ENCODE assay signal across 8 cellular contexts in the genomic region with DNA sequence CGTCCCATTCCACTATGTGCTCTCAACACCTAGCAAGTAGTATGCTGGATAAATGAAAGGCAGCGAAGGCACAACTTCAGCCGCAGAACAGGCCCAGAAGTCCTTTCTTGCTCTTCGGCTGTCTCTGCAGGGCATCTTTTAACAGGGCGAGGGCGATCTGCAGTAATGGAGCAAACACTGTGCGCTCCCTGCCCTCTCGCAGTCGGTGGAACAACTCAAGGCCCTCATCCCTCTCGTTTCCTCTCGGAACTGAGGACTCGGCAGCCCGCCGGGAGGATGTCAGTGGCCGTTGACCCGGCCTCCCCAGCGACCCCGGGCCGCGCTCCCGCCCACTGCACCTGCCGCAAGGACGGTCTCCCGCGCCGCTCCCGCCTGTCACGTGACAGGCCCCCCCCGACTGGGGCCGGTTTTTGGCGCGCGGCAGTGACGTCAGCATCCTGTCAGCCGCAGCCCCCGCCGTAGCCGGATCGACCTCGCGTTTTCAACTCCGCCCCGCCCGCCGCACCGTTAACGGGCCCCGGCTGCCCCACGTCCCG. TPM values are rescaled to one million over a fixed set of nuclear protein-coding genes. Genes with fewer than 3 reads are reported as not detected.
A peak's percentile ranks its signal among the peaks of the same experiment; 100 is the strongest.
DNase-seq lines count a peak whose midpoint lies in the region; ATAC-seq, FAIRE-seq and TF ChIP-seq lines count a peak whose summit lies in the region.

No MANE protein-coding gene starts in this region.

- POLR2A ChIA-PET in naive thymus-derived CD8-positive, alpha-beta T cell (lab: Charles Lee): interaction anchor here (0.6 to 2.7 kb wide), 13 partner anchors 15 to 150 kb away, joined by 3 to 55 read pairs (median 4); a partner anchor contains a TSS

- no peaks in the 10 kb centered on the region for H3K36me3 ChIP-seq in fibroblast of lung (ENCODE audit: control insufficient read depth, insufficient read depth, low read length)

- TF ChIP-seq EP300 in Ishikawa (IDR thresholded peaks at IDR 0.05; ENCODE audit: borderline replicate concordance): 0 out of 2 replicates have a peak, but pooled peaks have one; percentile 23

- peak overlapping the region; percentile 85 to 98 (median 96) for H3K27ac Mint-ChIP-seq in naive thymus-derived CD8-positive, alpha-beta T cell
- H3K27ac Mint-ChIP-seq in stimulated activated memory B cell treated with anti-CD40 and anti-IgM and Interleukin-4, amounts not matched to agents 10 μg/mL and 1 μg/mL and 100 μg/mL, for 72 hours: peak overlapping the region; percentile 87

- peak overlapping the region; percentile 83 for H3K9ac ChIP-seq in fibroblast of lung (ENCODE audit: insufficient read depth, low read length)

- peak; percentile 3 to 15 for TF ChIP-seq CTCF in fibroblast of lung (conservative IDR thresholded peaks at IDR 0.05 in 1 of 2, IDR thresholded peaks at IDR 0.05 in 1 of 2; ENCODE audit: low read depth in 1 of 2, low read length in 2 of 2)

- no peaks in the 10 kb centered on the region for H3K36me3 Mint-ChIP-seq in naive thymus-derived CD8-positive, alpha-beta T cell
- H3K36me3 Mint-ChIP-seq in stimulated activated memory B cell treated with anti-CD40 and anti-IgM and Interleukin-4, amounts not matched to agents 10 μg/mL and 1 μg/mL and 100 μg/mL, for 72 hours: no peaks in the 10 kb centered on the region

- no peaks in the 10 kb centered on the region for H4K20me1 ChIP-seq in fibroblast of lung (ENCODE audit: control insufficient read depth, extremely low read depth, insufficient read depth, low read length)

- peaks cover 0 to 2% (median 0%) of the 10 kb centered on the region in 5 donors for H3K27me3 Mint-ChIP-seq in naive thymus-derived CD8-positive, alpha-beta T cell
- H3K27me3 Mint-ChIP-seq in stimulated activated memory B cell treated with anti-CD40 and anti-IgM and Interleukin-4, amounts not matched to agents 10 μg/mL and 1 μg/mL and 100 μg/mL, for 72 hours: no peaks in the 10 kb centered on the region

- H3K27me3 ChIP-seq in fibroblast of lung (ENCODE audit: control insufficient read depth, insufficient read depth, low read length): no peaks in the 10 kb centered on the region

- H3K9me3 Mint-ChIP-seq in naive thymus-derived CD8-positive, alpha-beta T cell: no peaks in the 10 kb centered on the region
- H3K9me3 Mint-ChIP-seq in stimulated activated memory B cell treated with anti-CD40 and anti-IgM and Interleukin-4, amounts not matched to agents 10 μg/mL and 1 μg/mL and 100 μg/mL, for 72 hours: no peaks in the 10 kb centered on the region

- H3K4me3 ChIP-seq in fibroblast of lung (replicated peaks in 1 of 4; ENCODE audit: control extremely low read depth in 1 of 4, insufficient read depth in 1 of 4, low read depth in 3 of 4, low read length in 4 of 4): peak overlapping the region; percentile 78 to 95 (median 89)

- H3K9me3 ChIP-seq in fibroblast of lung (ENCODE audit: control insufficient read depth, insufficient read depth, low read depth, low read length): no peaks in the 10 kb centered on the region

- FAIRE-seq in RCC 7860 (lab: Jason Lieb, UNC): no peak

- H2AFZ ChIP-seq in fibroblast of lung (ENCODE audit: low read length): peak overlapping the region; percentile 94

- H3K4me1 Mint-ChIP-seq in naive thymus-derived CD8-positive, alpha-beta T cell: peaks cover 10 to 54% (median 46%) of the 10 kb centered on the region in 4 donors
- H3K4me1 Mint-ChIP-seq in stimulated activated memory B cell treated with anti-CD40 and anti-IgM and Interleukin-4, amounts not matched to agents 10 μg/mL and 1 μg/mL and 100 μg/mL, for 72 hours: peaks cover 54% of the 10 kb centered on the region

- H3K4me3 Mint-ChIP-seq in naive thymus-derived CD8-positive, alpha-beta T cell: peak overlapping the region; percentile 82 to 94 (median 92)
- H3K4me3 Mint-ChIP-seq in stimulated activated memory B cell treated with anti-CD40 and anti-IgM and Interleukin-4, amounts not matched to agents 10 μg/mL and 1 μg/mL and 100 μg/mL, for 72 hours: peak overlapping the region; percentile 88

- ATAC-seq in naive thymus-derived CD8-positive, alpha-beta T cell: peak; percentile 29 to 34
- ATAC-seq in stimulated activated memory B cell treated with anti-CD40 and anti-IgM and Interleukin-4, amounts not matched to agents 10 μg/mL and 1 μg/mL and 100 μg/mL, for 72 hours: peak; percentile 46

- TF ChIP-seq RAD21 in Ishikawa (IDR thresholded peaks at IDR 0.05; ENCODE audit: low read depth): no peak

- peak overlapping the region; percentile 80 for H3K27ac ChIP-seq in fibroblast of lung (ENCODE audit: insufficient read depth, low read length)

- H3K4me2 ChIP-seq in fibroblast of lung (ENCODE audit: extremely low read depth, insufficient read depth, low read length): peak overlapping the region; percentile 96

- H3K4me1 ChIP-seq in fibroblast of lung (ENCODE audit: control insufficient read depth, extremely low read depth, insufficient read depth, low read length): peaks cover 11% of the 10 kb centered on the region

- DNase-seq in Ammon's horn (ENCODE audit: low spot score) (peak; percentile 90), GM19240 (ENCODE audit: insufficient read length, low spot score) (peak; percentile 63), RCC 7860 (ENCODE audit: low spot score) (peak; percentile 71), fibroblast of lung (ENCODE audit: low read depth in 2 of 2) (peak; percentile 74)
- DNase-seq in activated T-helper 1 cell treated with anti-CD3 and anti-CD28 coated beads, Interleukin-2, amount 50 U/mL, for 16 hours (ENCODE audit: low read depth in 1 of 2, low spot score in 1 of 2): peak; percentile 87 to 89
- DNase-seq in naive thymus-derived CD8-positive, alpha-beta T cell: peak; percentile 84 to 94 (median 89)

- H3K79me2 ChIP-seq in fibroblast of lung (ENCODE audit: control insufficient read depth, insufficient read depth, low read length): peaks cover 28% of the 10 kb centered on the region

TF ChIP-seq in Ishikawa, 13 proteins besides CTCF, POLR2A, EP300 and RAD21 (continues in another document):
- TF ChIP-seq CEBPB (IDR thresholded peaks at IDR 0.05) (no peak), YY1 (IDR thresholded peaks at IDR 0.05; ENCODE audit: low read depth) (no peak), CREB1 (IDR thresholded peaks at IDR 0.05; ENCODE audit: low read depth) (peak; percentile 87), TEAD4 (IDR thresholded peaks at IDR 0.05) (no peak), NFIC (IDR thresholded peaks at IDR 0.05) (no peak), TCF12 (IDR thresholded peaks at IDR 0.05; ENCODE audit: low read depth) (peak; percentile 71; the same call in 1 of the 2 replicates), EGR1 (IDR thresholded peaks at IDR 0.05) (no peak), FOXM1 (IDR thresholded peaks at IDR 0.05; ENCODE audit: borderline replicate concordance, low read depth) (no peak)
- TF ChIP-seq, protein P1, sequence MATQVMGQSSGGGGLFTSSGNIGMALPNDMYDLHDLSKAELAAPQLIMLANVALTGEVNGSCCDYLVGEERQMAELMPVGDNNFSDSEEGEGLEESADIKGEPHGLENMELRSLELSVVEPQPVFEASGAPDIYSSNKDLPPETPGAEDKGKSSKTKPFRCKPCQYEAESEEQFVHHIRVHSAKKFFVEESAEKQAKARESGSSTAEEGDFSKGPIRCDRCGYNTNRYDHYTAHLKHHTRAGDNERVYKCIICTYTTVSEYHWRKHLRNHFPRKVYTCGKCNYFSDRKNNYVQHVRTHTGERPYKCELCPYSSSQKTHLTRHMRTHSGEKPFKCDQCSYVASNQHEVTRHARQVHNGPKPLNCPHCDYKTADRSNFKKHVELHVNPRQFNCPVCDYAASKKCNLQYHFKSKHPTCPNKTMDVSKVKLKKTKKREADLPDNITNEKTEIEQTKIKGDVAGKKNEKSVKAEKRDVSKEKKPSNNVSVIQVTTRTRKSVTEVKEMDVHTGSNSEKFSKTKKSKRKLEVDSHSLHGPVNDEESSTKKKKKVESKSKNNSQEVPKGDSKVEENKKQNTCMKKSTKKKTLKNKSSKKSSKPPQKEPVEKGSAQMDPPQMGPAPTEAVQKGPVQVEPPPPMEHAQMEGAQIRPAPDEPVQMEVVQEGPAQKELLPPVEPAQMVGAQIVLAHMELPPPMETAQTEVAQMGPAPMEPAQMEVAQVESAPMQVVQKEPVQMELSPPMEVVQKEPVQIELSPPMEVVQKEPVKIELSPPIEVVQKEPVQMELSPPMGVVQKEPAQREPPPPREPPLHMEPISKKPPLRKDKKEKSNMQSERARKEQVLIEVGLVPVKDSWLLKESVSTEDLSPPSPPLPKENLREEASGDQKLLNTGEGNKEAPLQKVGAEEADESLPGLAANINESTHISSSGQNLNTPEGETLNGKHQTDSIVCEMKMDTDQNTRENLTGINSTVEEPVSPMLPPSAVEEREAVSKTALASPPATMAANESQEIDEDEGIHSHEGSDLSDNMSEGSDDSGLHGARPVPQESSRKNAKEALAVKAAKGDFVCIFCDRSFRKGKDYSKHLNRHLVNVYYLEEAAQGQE (IDR thresholded peaks at IDR 0.05; ENCODE audit: low read depth): no peak
- TF ChIP-seq, protein P2, sequence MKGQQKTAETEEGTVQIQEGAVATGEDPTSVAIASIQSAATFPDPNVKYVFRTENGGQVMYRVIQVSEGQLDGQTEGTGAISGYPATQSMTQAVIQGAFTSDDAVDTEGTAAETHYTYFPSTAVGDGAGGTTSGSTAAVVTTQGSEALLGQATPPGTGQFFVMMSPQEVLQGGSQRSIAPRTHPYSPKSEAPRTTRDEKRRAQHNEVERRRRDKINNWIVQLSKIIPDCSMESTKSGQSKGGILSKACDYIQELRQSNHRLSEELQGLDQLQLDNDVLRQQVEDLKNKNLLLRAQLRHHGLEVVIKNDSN (IDR thresholded peaks at IDR 0.05): peak; percentile 97

RNA-seq across cellular contexts. Expression of a gene that starts 1.1 kb away (rescaled TPM):
- total RNA-seq in fibroblast of lung: 0.26 and 0.66 TPM in 2 replicates
- polyA plus RNA-seq in fibroblast of lung: 2.2 and 6.4 TPM in 2 replicates
- polyA plus RNA-seq in fibroblast of lung (2012): 2.4 and 6.8 TPM in 2 replicates
- polyA minus RNA-seq in fibroblast of lung (ENCODE audit: low replicate concordance): 0.47 and 3.5 TPM in 2 replicates
- 1 to 10 TPM; 7.5 to 7.6 TPM for total RNA-seq in naive thymus-derived CD8-positive, alpha-beta T cell
- 1 to 10 TPM in 1 of 3 donors, under 1 TPM in 2; 0.82 to 2.2 (median 0.97) TPM for polyA plus RNA-seq in naive thymus-derived CD8-positive, alpha-beta T cell

RNA-seq across cellular contexts. Expression of a gene that starts 32.9 kb away (rescaled TPM):
- total RNA-seq in fibroblast of lung: 18.2 and 31.4 TPM in 2 replicates
- 28.7 and 35.6 TPM in 2 replicates for polyA plus RNA-seq in fibroblast of lung
- polyA plus RNA-seq in fibroblast of lung (2012): 30.6 and 38.9 TPM in 2 replicates
- polyA minus RNA-seq in fibroblast of lung (ENCODE audit: low replicate concordance): 2.2 and 9.3 TPM in 2 replicates
- total RNA-seq in naive thymus-derived CD8-positive, alpha-beta T cell: 10 to 100 TPM; 30.8 to 31.4 TPM
- 10 to 100 TPM; 13.5 to 31.8 (median 14.3) TPM for polyA plus RNA-seq in naive thymus-derived CD8-positive, alpha-beta T cell

RNA-seq across cellular contexts. Expression of a gene that starts 33.6 kb away (rescaled TPM):
- total RNA-seq in fibroblast of lung: 28.2 and 34.7 TPM in 2 replicates
- polyA plus RNA-seq in fibroblast of lung: 26.2 and 27.2 TPM in 2 replicates
- 23.9 and 25.0 TPM in 2 replicates for polyA plus RNA-seq in fibroblast of lung (2012)
- polyA minus RNA-seq in fibroblast of lung (ENCODE audit: low replicate concordance): 2.2 and 5.1 TPM in 2 replicates
- total RNA-seq in naive thymus-derived CD8-positive, alpha-beta T cell: 10 to 100 TPM; 25.4 to 25.6 TPM
- polyA plus RNA-seq in naive thymus-derived CD8-positive, alpha-beta T cell: 10 to 100 TPM; 17.0 to 21.5 (median 20.0) TPM

Comparison
In these comparisons a context has a peak if more than half of its experiments do, and no peak if none do; other contexts are left out.
1. Peak in every context shown above with its lines: DNase-seq, ATAC-seq, H3K4me3 ChIP-seq and H3K27ac ChIP-seq.